Comparison of ENCODE assay signal across 2 cellular contexts in the genomic region with DNA sequence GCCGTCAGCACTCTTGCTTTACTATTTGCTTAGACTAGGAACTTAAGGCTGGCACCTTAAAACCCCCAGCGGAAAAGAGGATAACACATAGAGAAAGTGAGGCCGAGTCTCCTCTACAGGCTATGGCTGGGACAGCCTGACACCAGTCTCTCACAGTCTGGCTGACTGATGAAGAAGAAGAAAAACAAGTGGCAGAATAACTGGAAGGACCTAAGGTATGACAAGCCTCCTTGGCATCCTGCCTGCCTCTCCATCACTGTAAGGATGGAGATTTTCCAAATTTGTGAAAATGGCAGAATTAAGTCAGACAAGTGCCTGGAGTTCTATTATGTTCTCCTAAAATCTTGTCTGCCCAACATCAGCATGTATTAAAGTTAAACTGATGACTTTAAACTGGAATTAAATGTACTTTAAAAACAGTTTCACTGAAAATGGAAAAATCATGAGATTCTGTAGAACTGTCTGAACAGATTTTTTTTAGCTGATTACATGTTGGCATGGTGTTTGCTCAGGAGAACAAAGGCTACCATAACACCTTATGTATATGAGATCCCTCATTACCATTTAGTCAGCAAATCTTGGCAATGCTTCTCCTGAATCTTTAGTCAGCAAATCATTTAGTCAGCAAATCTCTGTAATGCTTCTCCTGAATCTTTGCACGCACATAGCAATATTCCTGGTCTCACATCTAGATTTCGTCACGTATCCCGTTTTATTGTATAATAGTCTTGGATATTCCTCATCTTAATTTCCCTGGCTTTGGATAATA.
TF ChIP-seq lines count a peak whose summit lies in the region.

No MANE protein-coding gene starts in this region.

TF ChIP-seq in GM23338, 12 proteins besides CTCF, POLR2A, EP300 and RAD21 (continued from another document and continues in another):
- TF ChIP-seq CREB1 (CRISPR knock-in tag; IDR thresholded peaks at IDR 0.05; ENCODE audit: low read depth) (no peak), ZNF331 (CRISPR knock-in tag; IDR thresholded peaks at IDR 0.05; ENCODE audit: low read depth) (no peak), ZNF114 (CRISPR knock-in tag; IDR thresholded peaks at IDR 0.05) (no peak), EZH2phosphoT487 (IDR thresholded peaks at IDR 0.05; ENCODE audit: unreplicated experiment) (no peak), STAT1 (IDR thresholded peaks at IDR 0.05; ENCODE audit: unreplicated experiment) (no peak)
- TF ChIP-seq, protein P1, sequence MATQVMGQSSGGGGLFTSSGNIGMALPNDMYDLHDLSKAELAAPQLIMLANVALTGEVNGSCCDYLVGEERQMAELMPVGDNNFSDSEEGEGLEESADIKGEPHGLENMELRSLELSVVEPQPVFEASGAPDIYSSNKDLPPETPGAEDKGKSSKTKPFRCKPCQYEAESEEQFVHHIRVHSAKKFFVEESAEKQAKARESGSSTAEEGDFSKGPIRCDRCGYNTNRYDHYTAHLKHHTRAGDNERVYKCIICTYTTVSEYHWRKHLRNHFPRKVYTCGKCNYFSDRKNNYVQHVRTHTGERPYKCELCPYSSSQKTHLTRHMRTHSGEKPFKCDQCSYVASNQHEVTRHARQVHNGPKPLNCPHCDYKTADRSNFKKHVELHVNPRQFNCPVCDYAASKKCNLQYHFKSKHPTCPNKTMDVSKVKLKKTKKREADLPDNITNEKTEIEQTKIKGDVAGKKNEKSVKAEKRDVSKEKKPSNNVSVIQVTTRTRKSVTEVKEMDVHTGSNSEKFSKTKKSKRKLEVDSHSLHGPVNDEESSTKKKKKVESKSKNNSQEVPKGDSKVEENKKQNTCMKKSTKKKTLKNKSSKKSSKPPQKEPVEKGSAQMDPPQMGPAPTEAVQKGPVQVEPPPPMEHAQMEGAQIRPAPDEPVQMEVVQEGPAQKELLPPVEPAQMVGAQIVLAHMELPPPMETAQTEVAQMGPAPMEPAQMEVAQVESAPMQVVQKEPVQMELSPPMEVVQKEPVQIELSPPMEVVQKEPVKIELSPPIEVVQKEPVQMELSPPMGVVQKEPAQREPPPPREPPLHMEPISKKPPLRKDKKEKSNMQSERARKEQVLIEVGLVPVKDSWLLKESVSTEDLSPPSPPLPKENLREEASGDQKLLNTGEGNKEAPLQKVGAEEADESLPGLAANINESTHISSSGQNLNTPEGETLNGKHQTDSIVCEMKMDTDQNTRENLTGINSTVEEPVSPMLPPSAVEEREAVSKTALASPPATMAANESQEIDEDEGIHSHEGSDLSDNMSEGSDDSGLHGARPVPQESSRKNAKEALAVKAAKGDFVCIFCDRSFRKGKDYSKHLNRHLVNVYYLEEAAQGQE (IDR thresholded peaks at IDR 0.05; ENCODE audit: unreplicated experiment), result no peak
- TF ChIP-seq, protein P2, sequence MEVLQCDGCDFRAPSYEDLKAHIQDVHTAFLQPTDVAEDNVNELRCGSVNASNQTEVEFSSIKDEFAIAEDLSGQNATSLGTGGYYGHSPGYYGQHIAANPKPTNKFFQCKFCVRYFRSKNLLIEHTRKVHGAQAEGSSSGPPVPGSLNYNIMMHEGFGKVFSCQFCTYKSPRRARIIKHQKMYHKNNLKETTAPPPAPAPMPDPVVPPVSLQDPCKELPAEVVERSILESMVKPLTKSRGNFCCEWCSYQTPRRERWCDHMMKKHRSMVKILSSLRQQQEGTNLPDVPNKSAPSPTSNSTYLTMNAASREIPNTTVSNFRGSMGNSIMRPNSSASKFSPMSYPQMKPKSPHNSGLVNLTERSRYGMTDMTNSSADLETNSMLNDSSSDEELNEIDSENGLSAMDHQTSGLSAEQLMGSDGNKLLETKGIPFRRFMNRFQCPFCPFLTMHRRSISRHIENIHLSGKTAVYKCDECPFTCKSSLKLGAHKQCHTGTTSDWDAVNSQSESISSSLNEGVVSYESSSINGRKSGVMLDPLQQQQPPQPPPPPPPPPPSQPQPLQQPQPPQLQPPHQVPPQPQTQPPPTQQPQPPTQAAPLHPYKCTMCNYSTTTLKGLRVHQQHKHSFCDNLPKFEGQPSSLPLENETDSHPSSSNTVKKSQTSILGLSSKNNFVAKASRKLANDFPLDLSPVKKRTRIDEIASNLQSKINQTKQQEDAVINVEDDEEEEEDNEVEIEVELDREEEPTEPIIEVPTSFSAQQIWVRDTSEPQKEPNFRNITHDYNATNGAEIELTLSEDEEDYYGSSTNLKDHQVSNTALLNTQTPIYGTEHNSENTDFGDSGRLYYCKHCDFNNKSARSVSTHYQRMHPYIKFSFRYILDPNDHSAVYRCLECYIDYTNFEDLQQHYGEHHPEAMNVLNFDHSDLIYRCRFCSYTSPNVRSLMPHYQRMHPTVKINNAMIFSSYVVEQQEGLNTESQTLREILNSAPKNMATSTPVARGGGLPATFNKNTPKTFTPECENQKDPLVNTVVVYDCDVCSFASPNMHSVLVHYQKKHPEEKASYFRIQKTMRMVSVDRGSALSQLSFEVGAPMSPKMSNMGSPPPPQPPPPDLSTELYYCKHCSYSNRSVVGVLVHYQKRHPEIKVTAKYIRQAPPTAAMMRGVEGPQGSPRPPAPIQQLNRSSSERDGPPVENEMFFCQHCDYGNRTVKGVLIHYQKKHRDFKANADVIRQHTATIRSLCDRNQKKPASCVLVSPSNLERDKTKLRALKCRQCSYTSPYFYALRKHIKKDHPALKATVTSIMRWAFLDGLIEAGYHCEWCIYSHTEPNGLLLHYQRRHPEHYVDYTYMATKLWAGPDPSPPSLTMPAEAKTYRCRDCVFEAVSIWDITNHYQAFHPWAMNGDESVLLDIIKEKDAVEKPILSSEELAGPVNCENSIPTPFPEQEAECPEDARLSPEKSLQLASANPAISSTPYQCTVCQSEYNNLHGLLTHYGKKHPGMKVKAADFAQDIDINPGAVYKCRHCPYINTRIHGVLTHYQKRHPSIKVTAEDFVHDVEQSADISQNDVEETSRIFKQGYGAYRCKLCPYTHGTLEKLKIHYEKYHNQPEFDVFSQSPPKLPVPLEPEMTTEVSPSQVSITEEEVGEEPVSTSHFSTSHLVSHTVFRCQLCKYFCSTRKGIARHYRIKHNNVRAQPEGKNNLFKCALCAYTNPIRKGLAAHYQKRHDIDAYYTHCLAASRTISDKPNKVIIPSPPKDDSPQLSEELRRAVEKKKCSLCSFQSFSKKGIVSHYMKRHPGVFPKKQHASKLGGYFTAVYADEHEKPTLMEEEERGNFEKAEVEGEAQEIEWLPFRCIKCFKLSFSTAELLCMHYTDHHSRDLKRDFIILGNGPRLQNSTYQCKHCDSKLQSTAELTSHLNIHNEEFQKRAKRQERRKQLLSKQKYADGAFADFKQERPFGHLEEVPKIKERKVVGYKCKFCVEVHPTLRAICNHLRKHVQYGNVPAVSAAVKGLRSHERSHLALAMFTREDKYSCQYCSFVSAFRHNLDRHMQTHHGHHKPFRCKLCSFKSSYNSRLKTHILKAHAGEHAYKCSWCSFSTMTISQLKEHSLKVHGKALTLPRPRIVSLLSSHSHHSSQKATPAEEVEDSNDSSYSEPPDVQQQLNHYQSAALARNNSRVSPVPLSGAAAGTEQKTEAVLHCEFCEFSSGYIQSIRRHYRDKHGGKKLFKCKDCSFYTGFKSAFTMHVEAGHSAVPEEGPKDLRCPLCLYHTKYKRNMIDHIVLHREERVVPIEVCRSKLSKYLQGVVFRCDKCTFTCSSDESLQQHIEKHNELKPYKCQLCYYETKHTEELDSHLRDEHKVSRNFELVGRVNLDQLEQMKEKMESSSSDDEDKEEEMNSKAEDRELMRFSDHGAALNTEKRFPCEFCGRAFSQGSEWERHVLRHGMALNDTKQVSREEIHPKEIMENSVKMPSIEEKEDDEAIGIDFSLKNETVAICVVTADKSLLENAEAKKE (CRISPR knock-in tag; IDR thresholded peaks at IDR 0.05), result no peak
- TF ChIP-seq, protein P3, sequence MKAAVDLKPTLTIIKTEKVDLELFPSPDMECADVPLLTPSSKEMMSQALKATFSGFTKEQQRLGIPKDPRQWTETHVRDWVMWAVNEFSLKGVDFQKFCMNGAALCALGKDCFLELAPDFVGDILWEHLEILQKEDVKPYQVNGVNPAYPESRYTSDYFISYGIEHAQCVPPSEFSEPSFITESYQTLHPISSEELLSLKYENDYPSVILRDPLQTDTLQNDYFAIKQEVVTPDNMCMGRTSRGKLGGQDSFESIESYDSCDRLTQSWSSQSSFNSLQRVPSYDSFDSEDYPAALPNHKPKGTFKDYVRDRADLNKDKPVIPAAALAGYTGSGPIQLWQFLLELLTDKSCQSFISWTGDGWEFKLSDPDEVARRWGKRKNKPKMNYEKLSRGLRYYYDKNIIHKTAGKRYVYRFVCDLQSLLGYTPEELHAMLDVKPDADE (IDR thresholded peaks at IDR 0.05), result no peak

TF ChIP-seq in HEK293T, 16 proteins besides CTCF, POLR2A, EP300 and RAD21 (continued from another document):
- TF ChIP-seq BHLHE40 (IDR thresholded peaks at IDR 0.05; ENCODE audit: borderline replicate concordance), result no peak
- TF ChIP-seq SP1 (IDR thresholded peaks at IDR 0.05), result no peak
- no peak for TF ChIP-seq SUZ12 (IDR thresholded peaks at IDR 0.05)
- TF ChIP-seq PKNOX1 (IDR thresholded peaks at IDR 0.05), result no peak
- TF ChIP-seq LEF1 (IDR thresholded peaks at IDR 0.05; ENCODE audit: borderline replicate concordance), result no peak
- no peak for TF ChIP-seq ZNF384 (IDR thresholded peaks at IDR 0.05)
- TF ChIP-seq CTBP1 (IDR thresholded peaks at IDR 0.05; ENCODE audit: borderline replicate concordance), result no peak
- no peak for TF ChIP-seq ARNT (IDR thresholded peaks at IDR 0.05)
- TF ChIP-seq FOXA1 (IDR thresholded peaks at IDR 0.05), result no peak
- TF ChIP-seq FOXM1 (IDR thresholded peaks at IDR 0.05; ENCODE audit: borderline replicate concordance), result no peak
- TF ChIP-seq NFRKB (IDR thresholded peaks at IDR 0.05), result no peak
- no peak for TF ChIP-seq HDGF (IDR thresholded peaks at IDR 0.05; ENCODE audit: borderline replicate concordance)
- no peak for TF ChIP-seq FOXK2 (IDR thresholded peaks at IDR 0.05)
